Comparison of ENCODE assay signal across 10 cellular contexts in the genomic region with DNA sequence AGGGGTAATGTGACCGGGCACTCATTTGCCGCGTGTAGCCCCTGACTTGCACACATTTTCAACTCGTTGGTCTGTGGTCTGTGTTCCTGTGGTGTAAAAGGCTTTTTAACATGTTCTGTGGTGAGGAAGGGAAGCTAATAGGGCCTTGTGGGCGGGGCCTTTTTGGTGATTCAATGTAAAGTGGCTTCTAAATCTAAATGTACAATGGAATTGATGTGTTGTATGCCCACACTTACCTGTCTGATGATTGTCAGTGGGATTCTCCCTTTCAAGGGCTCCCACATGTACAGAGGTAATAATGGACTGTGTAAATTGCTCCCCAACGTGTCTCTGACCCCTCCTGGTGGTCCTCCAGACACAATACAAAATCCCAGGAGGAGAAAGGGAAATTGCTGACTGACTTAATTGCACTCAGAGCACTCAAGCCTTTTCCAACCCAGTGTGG. TPM values are rescaled to one million over a fixed set of nuclear protein-coding genes. Genes with fewer than 3 reads are reported as not detected.
DNase-seq lines count a peak whose midpoint lies in the region; ATAC-seq and TF ChIP-seq lines count a peak whose summit lies in the region.
"Had no signal": no experiment of that assay in that cellular context is flagged by ENCODE, and none has a peak within 500 bp of the region (broad histone marks: within the 10 kb centered on the region; RNA-seq: fewer than 3 reads in every experiment).

No MANE protein-coding gene starts in this region.

- H3K9me3 ChIP-seq in uterus, result no peaks in the 10 kb centered on the region
- H3K9me3 ChIP-seq in suprapubic skin, result no peaks in the 10 kb centered on the region

- H3K4me1 Mint-ChIP-seq in activated CD4-positive, alpha-beta T cell treated with anti-CD3 and anti-CD28 coated beads, Interleukin-2, amount 10 ng/mL, durations not matched to agents 7 days and 5 days, result peaks cover 19% of the 10 kb centered on the region
- peaks cover 17% of the 10 kb centered on the region for H3K4me1 Mint-ChIP-seq in stimulated activated naive CD8-positive, alpha-beta T cell treated with anti-CD3 and anti-CD28 coated beads, Interleukin-15, amount 100 ng/mL, for 72 hours

- H3K9me3 Mint-ChIP-seq in activated CD4-positive, alpha-beta T cell treated with anti-CD3 and anti-CD28 coated beads, Interleukin-2, amount 10 ng/mL, durations not matched to agents 7 days and 5 days, result no peaks in the 10 kb centered on the region
- H3K9me3 Mint-ChIP-seq in stimulated activated naive CD8-positive, alpha-beta T cell treated with anti-CD3 and anti-CD28 coated beads, Interleukin-15, amount 100 ng/mL, for 72 hours, result peaks cover 0 to 2% of the 10 kb centered on the region in 2 donors

- H3K36me3 ChIP-seq in uterus (peaks cover 0 to 2% of the 10 kb centered on the region in 2 donors), suprapubic skin (no peaks in the 10 kb centered on the region)

- H3K27ac Mint-ChIP-seq in activated CD4-positive, alpha-beta T cell treated with anti-CD3 and anti-CD28 coated beads, Interleukin-2, amount 10 ng/mL, durations not matched to agents 7 days and 5 days, result peak overlapping the region; percentile 3
- no peak overlapping the region for H3K27ac Mint-ChIP-seq in stimulated activated naive CD8-positive, alpha-beta T cell treated with anti-CD3 and anti-CD28 coated beads, Interleukin-15, amount 100 ng/mL, for 72 hours

- H3K27me3 ChIP-seq in uterus (no peaks in the 10 kb centered on the region), suprapubic skin (no peaks in the 10 kb centered on the region)

- POLR2A ChIA-PET in activated CD4-positive, alpha-beta T cell treated with anti-CD3 and anti-CD28 coated beads, Interleukin-2, amount 10 ng/mL, durations not matched to agents 7 days and 5 days (lab: Charles Lee), result no interaction called here

- 78% methylated on average over 6 of the region's 6 CpGs for WGBS in suprapubic skin

- H3K4me1 ChIP-seq in uterus, result no peaks in the 10 kb centered on the region
- H3K4me1 ChIP-seq in suprapubic skin, result peaks cover 11% of the 10 kb centered on the region

- DNase-seq in activated T-cell treated with anti-CD3 and anti-CD28 coated beads for 4 hours (peak; percentile 23), fibroblast of villous mesenchyme (ENCODE audit: low read depth) (no peak), uterus (no peak), suprapubic skin (ENCODE audit: low spot score in 2 of 2) (no peak), GM19238 (ENCODE audit: insufficient read length, low spot score) (no peak)
- no peak for DNase-seq in activated T-cell treated with anti-CD3 and anti-CD28 coated beads, Interleukin-2, amount 50 U/mL, for 1 hour
- peak; percentile 59 for DNase-seq in activated CD4-positive, alpha-beta T cell treated with anti-CD3 and anti-CD28 coated beads, Interleukin-2, amount 10 ng/mL, durations not matched to agents 7 days and 5 days
- DNase-seq in stimulated activated naive CD8-positive, alpha-beta T cell treated with anti-CD3 and anti-CD28 coated beads, Interleukin-15, amount 100 ng/mL, for 72 hours, result peak; percentile 35 to 60
- DNase-seq: NCI-H446 treated with DMSO at 0.1 percent for 48 hours had no signal

- CTCF ChIA-PET in activated CD4-positive, alpha-beta T cell treated with anti-CD3 and anti-CD28 coated beads, Interleukin-2, amount 10 ng/mL, durations not matched to agents 7 days and 5 days (lab: Charles Lee), result interaction anchor here (0.5 to 1.0 kb wide), 2 partner anchors 13 to 25 kb away, joined by 3 to 5 read pairs; no protein-coding TSS in a partner anchor

- no peaks in the 10 kb centered on the region for H3K27me3 Mint-ChIP-seq in activated CD4-positive, alpha-beta T cell treated with anti-CD3 and anti-CD28 coated beads, Interleukin-2, amount 10 ng/mL, durations not matched to agents 7 days and 5 days
- H3K27me3 Mint-ChIP-seq in stimulated activated naive CD8-positive, alpha-beta T cell treated with anti-CD3 and anti-CD28 coated beads, Interleukin-15, amount 100 ng/mL, for 72 hours, result no peaks in the 10 kb centered on the region

- peak; percentile 91 for ATAC-seq in stimulated activated naive CD8-positive, alpha-beta T cell treated with anti-CD3 and anti-CD28 coated beads, Interleukin-15, amount 100 ng/mL, for 72 hours

- peaks cover 11% of the 10 kb centered on the region for H3K36me3 Mint-ChIP-seq in activated CD4-positive, alpha-beta T cell treated with anti-CD3 and anti-CD28 coated beads, Interleukin-2, amount 10 ng/mL, durations not matched to agents 7 days and 5 days (ENCODE audit: low read depth)

- intact Hi-C loops in uterus (cut with DNase I; ENCODE audit: low total_unique reads), result no loop called here

- H3K27ac ChIP-seq in uterus, result no peak overlapping the region
- no peak overlapping the region for H3K27ac ChIP-seq in suprapubic skin

- H3K4me3 ChIP-seq in fibroblast of villous mesenchyme (ENCODE audit: low read depth, low read length) (no peak overlapping the region), uterus (no peak overlapping the region), suprapubic skin (no peak overlapping the region)
- H3K4me3 ChIP-seq: smooth muscle cell had no signal

- TF ChIP-seq EP300 in suprapubic skin (IDR thresholded peaks at IDR 0.05), result no peak

- TF ChIP-seq CTCF in fibroblast of villous mesenchyme (IDR thresholded peaks at IDR 0.05; ENCODE audit: insufficient read depth, low read depth, low read length) (peak; percentile 10), uterus (IDR thresholded peaks at IDR 0.05) (no peak), suprapubic skin (IDR thresholded peaks at IDR 0.05) (no peak)

- no peak for TF ChIP-seq POLR2A in uterus (IDR thresholded peaks at IDR 0.05)
- TF ChIP-seq POLR2A in suprapubic skin (IDR thresholded peaks at IDR 0.05), result no peak

- no peak overlapping the region for H3K4me3 Mint-ChIP-seq in activated CD4-positive, alpha-beta T cell treated with anti-CD3 and anti-CD28 coated beads, Interleukin-2, amount 10 ng/mL, durations not matched to agents 7 days and 5 days
- H3K4me3 Mint-ChIP-seq in stimulated activated naive CD8-positive, alpha-beta T cell treated with anti-CD3 and anti-CD28 coated beads, Interleukin-15, amount 100 ng/mL, for 72 hours, result no peak overlapping the region

RNA-seq across cellular contexts. Expression of a gene that starts 43.1 kb away (rescaled TPM):
- total RNA-seq in activated CD4-positive, alpha-beta T cell treated with anti-CD3 and anti-CD28 coated beads, Interleukin-2, amount 10 ng/mL, durations not matched to agents 7 days and 5 days, result 10 to 100 TPM; 13.8 to 14.3 TPM
- total RNA-seq in fibroblast of villous mesenchyme, result 23.3 and 23.5 TPM in 2 replicates
- 10 to 100 TPM; 41.2 to 62.2 (median 54.9) TPM for total RNA-seq in uterus
- 10 to 100 TPM; 11.6 to 70.6 (median 17.8) TPM for total RNA-seq in suprapubic skin

Comparison
In these comparisons a context has a peak if more than half of its experiments do, and no peak if none do; other contexts are left out.
1. DNase-seq: peak in activated T-cell treated with anti-CD3 and anti-CD28 coated beads for 4 hours (single experiment), activated CD4-positive, alpha-beta T cell treated with anti-CD3 and anti-CD28 coated beads, Interleukin-2, amount 10 ng/mL, durations not matched to agents 7 days and 5 days (single experiment) and stimulated activated naive CD8-positive, alpha-beta T cell treated with anti-CD3 and anti-CD28 coated beads, Interleukin-15, amount 100 ng/mL, for 72 hours (2 of 2); none in activated T-cell treated with anti-CD3 and anti-CD28 coated beads, Interleukin-2, amount 50 U/mL, for 1 hour (single experiment), fibroblast of villous mesenchyme (single experiment), uterus (0 of 2), suprapubic skin (0 of 2) and GM19238 (single experiment).